ENCODE assay signal across 1 cellular context in the genomic region with DNA sequence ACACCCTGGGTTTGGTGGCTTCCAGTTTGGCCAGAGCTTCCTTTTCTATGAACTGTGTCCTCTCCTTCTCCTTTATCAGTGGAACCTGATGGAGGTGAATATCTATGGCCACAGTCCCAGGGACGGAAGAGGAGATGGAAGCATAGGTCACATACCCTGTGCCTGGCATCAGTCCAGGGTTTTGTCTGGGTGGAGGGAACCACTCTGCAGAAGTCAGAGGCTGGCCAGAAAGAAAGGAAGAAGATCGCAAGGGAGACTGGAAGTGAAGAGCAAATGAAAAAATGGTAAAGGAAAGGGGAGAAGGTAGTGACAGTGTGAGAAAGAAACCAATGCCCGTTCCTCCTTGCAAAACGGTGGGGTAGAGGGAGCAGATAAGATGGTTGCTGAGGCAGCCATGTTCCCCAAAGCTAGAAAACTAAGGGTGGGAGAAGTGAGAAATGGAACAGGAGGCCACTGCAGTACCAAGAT.
A peak's percentile ranks its signal among the peaks of the same experiment; 100 is the strongest.
TF ChIP-seq lines count a peak whose summit lies in the region.

No MANE protein-coding gene starts in this region.

TF ChIP-seq in K562, 482 proteins besides CTCF, POLR2A, EP300 and RAD21 (continued from another document and continues in another):
- 0 out of 4 replicates have a peak, but pooled peaks of 1 of the 2 experiments have one; percentile 72 for TF ChIP-seq UBTF (IDR thresholded peaks at IDR 0.05; ENCODE audit: borderline replicate concordance in 1 of 2, low read depth in 2 of 2, low read length in 2 of 2)
- TF ChIP-seq MCM3 (IDR thresholded peaks at IDR 0.05): no peak
- no peak for TF ChIP-seq PHB (CRISPR knock-in tag; IDR thresholded peaks at IDR 0.05)
- TF ChIP-seq ZNF644 (tag; IDR thresholded peaks at IDR 0.05; ENCODE audit: low read depth): no peak
- no peak for TF ChIP-seq CBX8 (IDR thresholded peaks at IDR 0.05; ENCODE audit: borderline replicate concordance, extremely low read depth, low read depth, low read length, poor library complexity, severe bottlenecking)
- no peak for TF ChIP-seq ZNF41 (CRISPR knock-in tag; conservative IDR thresholded peaks at IDR 0.05)
- TF ChIP-seq CSDE1 (IDR thresholded peaks at IDR 0.05): 0 out of 4 replicates have a peak, but pooled peaks of 1 of the 2 experiments have one; percentile 28
- TF ChIP-seq ZKSCAN1 (IDR thresholded peaks at IDR 0.05; ENCODE audit: low read depth, low read length): no peak
- no peak for TF ChIP-seq NUFIP1 (IDR thresholded peaks at IDR 0.05; ENCODE audit: partially characterized antibody)
- TF ChIP-seq MNT (conservative IDR thresholded peaks at IDR 0.05): peak in 1 of 2 experiments; percentile 46; a peak in 1 of 4 replicates
- TF ChIP-seq DACH1 (IDR thresholded peaks at IDR 0.05; ENCODE audit: partially characterized antibody): no peak
- peak in 1 of 3 experiments; percentile 71 for TF ChIP-seq YY1 (IDR thresholded peaks at IDR 0.05; ENCODE audit: borderline replicate concordance in 1 of 3, control insufficient read depth in 1 of 3, extremely low read depth in 1 of 3, insufficient read depth in 3 of 3, insufficient read length in 1 of 3, insufficient replicate concordance in 2 of 3, low read depth in 1 of 3, low read length in 2 of 3)
- TF ChIP-seq, protein P1, sequence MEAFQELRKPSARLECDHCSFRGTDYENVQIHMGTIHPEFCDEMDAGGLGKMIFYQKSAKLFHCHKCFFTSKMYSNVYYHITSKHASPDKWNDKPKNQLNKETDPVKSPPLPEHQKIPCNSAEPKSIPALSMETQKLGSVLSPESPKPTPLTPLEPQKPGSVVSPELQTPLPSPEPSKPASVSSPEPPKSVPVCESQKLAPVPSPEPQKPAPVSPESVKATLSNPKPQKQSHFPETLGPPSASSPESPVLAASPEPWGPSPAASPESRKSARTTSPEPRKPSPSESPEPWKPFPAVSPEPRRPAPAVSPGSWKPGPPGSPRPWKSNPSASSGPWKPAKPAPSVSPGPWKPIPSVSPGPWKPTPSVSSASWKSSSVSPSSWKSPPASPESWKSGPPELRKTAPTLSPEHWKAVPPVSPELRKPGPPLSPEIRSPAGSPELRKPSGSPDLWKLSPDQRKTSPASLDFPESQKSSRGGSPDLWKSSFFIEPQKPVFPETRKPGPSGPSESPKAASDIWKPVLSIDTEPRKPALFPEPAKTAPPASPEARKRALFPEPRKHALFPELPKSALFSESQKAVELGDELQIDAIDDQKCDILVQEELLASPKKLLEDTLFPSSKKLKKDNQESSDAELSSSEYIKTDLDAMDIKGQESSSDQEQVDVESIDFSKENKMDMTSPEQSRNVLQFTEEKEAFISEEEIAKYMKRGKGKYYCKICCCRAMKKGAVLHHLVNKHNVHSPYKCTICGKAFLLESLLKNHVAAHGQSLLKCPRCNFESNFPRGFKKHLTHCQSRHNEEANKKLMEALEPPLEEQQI (IDR thresholded peaks at IDR 0.05): peak; percentile 81
- TF ChIP-seq BMI1 (IDR thresholded peaks at IDR 0.05; ENCODE audit: low read length): no peak
- no peak for TF ChIP-seq BHLHE40 (IDR thresholded peaks at IDR 0.05; ENCODE audit: low read length)
- TF ChIP-seq, protein P2, sequence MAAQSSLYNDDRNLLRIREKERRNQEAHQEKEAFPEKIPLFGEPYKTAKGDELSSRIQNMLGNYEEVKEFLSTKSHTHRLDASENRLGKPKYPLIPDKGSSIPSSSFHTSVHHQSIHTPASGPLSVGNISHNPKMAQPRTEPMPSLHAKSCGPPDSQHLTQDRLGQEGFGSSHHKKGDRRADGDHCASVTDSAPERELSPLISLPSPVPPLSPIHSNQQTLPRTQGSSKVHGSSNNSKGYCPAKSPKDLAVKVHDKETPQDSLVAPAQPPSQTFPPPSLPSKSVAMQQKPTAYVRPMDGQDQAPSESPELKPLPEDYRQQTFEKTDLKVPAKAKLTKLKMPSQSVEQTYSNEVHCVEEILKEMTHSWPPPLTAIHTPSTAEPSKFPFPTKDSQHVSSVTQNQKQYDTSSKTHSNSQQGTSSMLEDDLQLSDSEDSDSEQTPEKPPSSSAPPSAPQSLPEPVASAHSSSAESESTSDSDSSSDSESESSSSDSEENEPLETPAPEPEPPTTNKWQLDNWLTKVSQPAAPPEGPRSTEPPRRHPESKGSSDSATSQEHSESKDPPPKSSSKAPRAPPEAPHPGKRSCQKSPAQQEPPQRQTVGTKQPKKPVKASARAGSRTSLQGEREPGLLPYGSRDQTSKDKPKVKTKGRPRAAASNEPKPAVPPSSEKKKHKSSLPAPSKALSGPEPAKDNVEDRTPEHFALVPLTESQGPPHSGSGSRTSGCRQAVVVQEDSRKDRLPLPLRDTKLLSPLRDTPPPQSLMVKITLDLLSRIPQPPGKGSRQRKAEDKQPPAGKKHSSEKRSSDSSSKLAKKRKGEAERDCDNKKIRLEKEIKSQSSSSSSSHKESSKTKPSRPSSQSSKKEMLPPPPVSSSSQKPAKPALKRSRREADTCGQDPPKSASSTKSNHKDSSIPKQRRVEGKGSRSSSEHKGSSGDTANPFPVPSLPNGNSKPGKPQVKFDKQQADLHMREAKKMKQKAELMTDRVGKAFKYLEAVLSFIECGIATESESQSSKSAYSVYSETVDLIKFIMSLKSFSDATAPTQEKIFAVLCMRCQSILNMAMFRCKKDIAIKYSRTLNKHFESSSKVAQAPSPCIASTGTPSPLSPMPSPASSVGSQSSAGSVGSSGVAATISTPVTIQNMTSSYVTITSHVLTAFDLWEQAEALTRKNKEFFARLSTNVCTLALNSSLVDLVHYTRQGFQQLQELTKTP (IDR thresholded peaks at IDR 0.05; ENCODE audit: low read depth in 1 of 2, partially characterized antibody in 2 of 2): no peak
- TF ChIP-seq ZNF121 (CRISPR knock-in tag; conservative IDR thresholded peaks at IDR 0.05): no peak
- peak; percentile 89 for TF ChIP-seq ARID1B (IDR thresholded peaks at IDR 0.05)
- TF ChIP-seq RFX1 (IDR thresholded peaks at IDR 0.05): no peak
- TF ChIP-seq ZKSCAN3 (CRISPR knock-in tag; IDR thresholded peaks at IDR 0.05): no peak
- TF ChIP-seq ZNF77 (CRISPR knock-in tag; IDR thresholded peaks at IDR 0.05): no peak
- no peak for TF ChIP-seq ZBTB1 (CRISPR knock-in tag; IDR thresholded peaks at IDR 0.05; ENCODE audit: borderline replicate concordance, low read depth)
- TF ChIP-seq, protein P3, sequence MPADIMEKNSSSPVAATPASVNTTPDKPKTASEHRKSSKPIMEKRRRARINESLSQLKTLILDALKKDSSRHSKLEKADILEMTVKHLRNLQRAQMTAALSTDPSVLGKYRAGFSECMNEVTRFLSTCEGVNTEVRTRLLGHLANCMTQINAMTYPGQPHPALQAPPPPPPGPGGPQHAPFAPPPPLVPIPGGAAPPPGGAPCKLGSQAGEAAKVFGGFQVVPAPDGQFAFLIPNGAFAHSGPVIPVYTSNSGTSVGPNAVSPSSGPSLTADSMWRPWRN (IDR thresholded peaks at IDR 0.05; ENCODE audit: low read depth): no peak
- TF ChIP-seq TEAD2 (tag; IDR thresholded peaks at IDR 0.05): no peak
- no peak for TF ChIP-seq SRSF9 (IDR thresholded peaks at IDR 0.05; ENCODE audit: borderline replicate concordance, low read depth, low read length)
- no peak for TF ChIP-seq ZFP30 (CRISPR knock-in tag; IDR thresholded peaks at IDR 0.05; ENCODE audit: borderline replicate concordance)
- 0 out of 2 replicates have a peak, but pooled peaks have one; percentile 9 for TF ChIP-seq MECOM (CRISPR knock-in tag; IDR thresholded peaks at IDR 0.05)
- peak; percentile 45 to 55; a peak in 2 of 4 replicates for TF ChIP-seq TBL1XR1 (IDR thresholded peaks at IDR 0.05; ENCODE audit: low read length in 2 of 2)
- peak; percentile 43 for TF ChIP-seq BRD9 (IDR thresholded peaks at IDR 0.05; ENCODE audit: low read depth, partially characterized antibody)
- no peak for TF ChIP-seq BACH1 (tag; IDR thresholded peaks at IDR 0.05)
- no peak for TF ChIP-seq RFX7 (CRISPR knock-in tag; IDR thresholded peaks at IDR 0.05)
- TF ChIP-seq RNF2 (IDR thresholded peaks at IDR 0.05): no peak
- no peak for TF ChIP-seq IRF2 (CRISPR knock-in tag; IDR thresholded peaks at IDR 0.05)
- TF ChIP-seq ZFP1 (CRISPR knock-in tag; IDR thresholded peaks at IDR 0.05): no peak
- peak; percentile 87 for TF ChIP-seq CBFA2T2 (conservative IDR thresholded peaks at IDR 0.05)
- no peak for TF ChIP-seq GATAD2A (IDR thresholded peaks at IDR 0.05)
- TF ChIP-seq CTBP1 (IDR thresholded peaks at IDR 0.05; ENCODE audit: borderline replicate concordance): peak; percentile 92
- TF ChIP-seq RCOR1 (IDR thresholded peaks at IDR 0.05; ENCODE audit: borderline replicate concordance in 1 of 2, low read depth in 2 of 2, low read length in 2 of 2): peak; percentile 52 to 65; a peak in 2 of 4 replicates
- no peak for TF ChIP-seq ZNF785 (CRISPR knock-in tag; IDR thresholded peaks at IDR 0.05)
- peak; percentile 84 for TF ChIP-seq TCF3 (CRISPR knock-in tag; IDR thresholded peaks at IDR 0.05)
- TF ChIP-seq, protein P4, sequence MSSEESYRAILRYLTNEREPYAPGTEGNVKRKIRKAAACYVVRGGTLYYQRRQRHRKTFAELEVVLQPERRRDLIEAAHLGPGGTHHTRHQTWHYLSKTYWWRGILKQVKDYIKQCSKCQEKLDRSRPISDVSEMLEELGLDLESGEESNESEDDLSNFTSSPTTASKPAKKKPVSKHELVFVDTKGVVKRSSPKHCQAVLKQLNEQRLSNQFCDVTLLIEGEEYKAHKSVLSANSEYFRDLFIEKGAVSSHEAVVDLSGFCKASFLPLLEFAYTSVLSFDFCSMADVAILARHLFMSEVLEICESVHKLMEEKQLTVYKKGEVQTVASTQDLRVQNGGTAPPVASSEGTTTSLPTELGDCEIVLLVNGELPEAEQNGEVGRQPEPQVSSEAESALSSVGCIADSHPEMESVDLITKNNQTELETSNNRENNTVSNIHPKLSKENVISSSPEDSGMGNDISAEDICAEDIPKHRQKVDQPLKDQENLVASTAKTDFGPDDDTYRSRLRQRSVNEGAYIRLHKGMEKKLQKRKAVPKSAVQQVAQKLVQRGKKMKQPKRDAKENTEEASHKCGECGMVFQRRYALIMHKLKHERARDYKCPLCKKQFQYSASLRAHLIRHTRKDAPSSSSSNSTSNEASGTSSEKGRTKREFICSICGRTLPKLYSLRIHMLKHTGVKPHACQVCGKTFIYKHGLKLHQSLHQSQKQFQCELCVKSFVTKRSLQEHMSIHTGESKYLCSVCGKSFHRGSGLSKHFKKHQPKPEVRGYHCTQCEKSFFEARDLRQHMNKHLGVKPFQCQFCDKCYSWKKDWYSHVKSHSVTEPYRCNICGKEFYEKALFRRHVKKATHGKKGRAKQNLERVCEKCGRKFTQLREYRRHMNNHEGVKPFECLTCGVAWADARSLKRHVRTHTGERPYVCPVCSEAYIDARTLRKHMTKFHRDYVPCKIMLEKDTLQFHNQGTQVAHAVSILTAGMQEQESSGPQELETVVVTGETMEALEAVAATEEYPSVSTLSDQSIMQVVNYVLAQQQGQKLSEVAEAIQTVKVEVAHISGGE (CRISPR knock-in tag; IDR thresholded peaks at IDR 0.05): no peak
- no peak for TF ChIP-seq THAP7 (CRISPR knock-in tag; IDR thresholded peaks at IDR 0.05)
- no peak for TF ChIP-seq ZBTB8A (IDR thresholded peaks at IDR 0.05; ENCODE audit: partially characterized antibody)
- no peak for TF ChIP-seq TCF7L2 (IDR thresholded peaks at IDR 0.05; ENCODE audit: low read depth, low read length)
- TF ChIP-seq HDAC2 (IDR thresholded peaks at IDR 0.05): peak; percentile 69; the same call in 1 of the 2 replicates
- no peak for TF ChIP-seq ZNF707 (CRISPR knock-in tag; conservative IDR thresholded peaks at IDR 0.05)
- TF ChIP-seq CREB3L1 (IDR thresholded peaks at IDR 0.05; ENCODE audit: borderline replicate concordance, low read depth): no peak
- peak; percentile 63 for TF ChIP-seq STAT5A (IDR thresholded peaks at IDR 0.05; ENCODE audit: borderline replicate concordance, low read length)
- TF ChIP-seq, protein P5, sequence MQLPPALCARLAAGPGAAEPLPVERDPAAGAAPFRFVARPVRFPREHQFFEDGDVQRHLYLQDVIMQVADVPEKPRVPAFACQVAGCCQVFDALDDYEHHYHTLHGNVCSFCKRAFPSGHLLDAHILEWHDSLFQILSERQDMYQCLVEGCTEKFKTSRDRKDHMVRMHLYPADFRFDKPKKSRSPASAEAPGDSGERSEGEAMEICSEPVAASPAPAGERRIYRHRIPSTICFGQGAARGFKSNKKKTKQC (CRISPR knock-in tag; IDR thresholded peaks at IDR 0.05): no peak
